1 cellular context compared by ENCODE assay signal in the genomic region with DNA sequence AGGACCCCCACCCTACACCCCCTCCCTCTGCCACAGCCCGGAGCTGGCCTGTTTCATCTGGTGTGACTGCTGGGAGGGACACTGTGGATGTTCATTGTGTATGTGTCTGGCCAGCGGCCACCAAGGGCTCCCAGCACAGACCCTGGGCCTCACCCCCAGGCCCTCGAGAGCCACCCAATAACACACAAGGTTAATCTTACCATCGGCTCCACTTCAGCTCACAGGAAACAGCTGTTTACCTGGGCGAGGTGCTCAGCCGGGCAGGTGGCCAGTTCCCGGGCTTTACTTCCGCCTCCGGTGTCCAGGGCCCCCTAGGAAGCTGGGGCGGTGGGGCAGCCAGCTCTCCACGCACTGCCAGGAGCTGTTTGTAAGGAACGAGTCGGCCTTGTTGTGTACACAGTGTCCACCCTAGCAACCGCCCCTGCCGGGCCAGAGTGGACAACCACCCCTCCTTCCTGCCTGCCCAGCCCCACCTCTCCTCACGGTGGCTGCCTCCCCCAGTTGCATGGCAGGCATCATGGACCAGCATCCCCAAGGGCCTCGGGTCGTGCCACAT.
A peak's percentile ranks its signal among the peaks of the same experiment; 100 is the strongest.
TF ChIP-seq lines count a peak whose summit lies in the region.

No MANE protein-coding gene starts in this region.

TF ChIP-seq in K562, 482 proteins besides CTCF, POLR2A, EP300 and RAD21:
- TF ChIP-seq RBBP5 (IDR thresholded peaks at IDR 0.05; ENCODE audit: borderline replicate concordance, insufficient read depth, low read length, poor library complexity, severe bottlenecking) (no peak), OTX1 (CRISPR knock-in tag; IDR thresholded peaks at IDR 0.05) (no peak), CBX2 (IDR thresholded peaks at IDR 0.05; ENCODE audit: insufficient read depth, low read length, poor library complexity, severe bottlenecking) (no peak), ZNF324 (CRISPR knock-in tag; IDR thresholded peaks at IDR 0.05) (no peak), TRIM28 (IDR thresholded peaks at IDR 0.05) (no peak), HNRNPLL (IDR thresholded peaks at IDR 0.05; ENCODE audit: low read depth, low read length, poor library complexity, severe bottlenecking) (no peak), ZNF217 (CRISPR knock-in tag; IDR thresholded peaks at IDR 0.05) (no peak), ZNF24 (IDR thresholded peaks at IDR 0.05) (no peak), TCF7 (IDR thresholded peaks at IDR 0.05; ENCODE audit: borderline replicate concordance) (no peak), KHSRP (IDR thresholded peaks at IDR 0.05) (no peak), HDAC3 (IDR thresholded peaks at IDR 0.05; ENCODE audit: borderline replicate concordance, partially characterized antibody) (no peak), ZNF696 (CRISPR knock-in tag; conservative IDR thresholded peaks at IDR 0.05) (no peak), CREM (IDR thresholded peaks at IDR 0.05; ENCODE audit: low read depth) (no peak), EWSR1 (IDR thresholded peaks at IDR 0.05; ENCODE audit: borderline replicate concordance, low read depth, partially characterized antibody) (no peak), GABPA (tag; conservative IDR thresholded peaks at IDR 0.05; ENCODE audit: low read depth) (no peak), NUFIP1 (IDR thresholded peaks at IDR 0.05; ENCODE audit: partially characterized antibody) (no peak), FOSL1 (tag; conservative IDR thresholded peaks at IDR 0.05) (no peak), ILK (tag; IDR thresholded peaks at IDR 0.05; ENCODE audit: borderline replicate concordance, low read depth) (no peak), ZBED1 (IDR thresholded peaks at IDR 0.05) (no peak)
- TF ChIP-seq, protein P1, sequence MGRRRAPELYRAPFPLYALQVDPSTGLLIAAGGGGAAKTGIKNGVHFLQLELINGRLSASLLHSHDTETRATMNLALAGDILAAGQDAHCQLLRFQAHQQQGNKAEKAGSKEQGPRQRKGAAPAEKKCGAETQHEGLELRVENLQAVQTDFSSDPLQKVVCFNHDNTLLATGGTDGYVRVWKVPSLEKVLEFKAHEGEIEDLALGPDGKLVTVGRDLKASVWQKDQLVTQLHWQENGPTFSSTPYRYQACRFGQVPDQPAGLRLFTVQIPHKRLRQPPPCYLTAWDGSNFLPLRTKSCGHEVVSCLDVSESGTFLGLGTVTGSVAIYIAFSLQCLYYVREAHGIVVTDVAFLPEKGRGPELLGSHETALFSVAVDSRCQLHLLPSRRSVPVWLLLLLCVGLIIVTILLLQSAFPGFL (CRISPR knock-in tag; IDR thresholded peaks at IDR 0.05): no peak
- TF ChIP-seq, protein P2, sequence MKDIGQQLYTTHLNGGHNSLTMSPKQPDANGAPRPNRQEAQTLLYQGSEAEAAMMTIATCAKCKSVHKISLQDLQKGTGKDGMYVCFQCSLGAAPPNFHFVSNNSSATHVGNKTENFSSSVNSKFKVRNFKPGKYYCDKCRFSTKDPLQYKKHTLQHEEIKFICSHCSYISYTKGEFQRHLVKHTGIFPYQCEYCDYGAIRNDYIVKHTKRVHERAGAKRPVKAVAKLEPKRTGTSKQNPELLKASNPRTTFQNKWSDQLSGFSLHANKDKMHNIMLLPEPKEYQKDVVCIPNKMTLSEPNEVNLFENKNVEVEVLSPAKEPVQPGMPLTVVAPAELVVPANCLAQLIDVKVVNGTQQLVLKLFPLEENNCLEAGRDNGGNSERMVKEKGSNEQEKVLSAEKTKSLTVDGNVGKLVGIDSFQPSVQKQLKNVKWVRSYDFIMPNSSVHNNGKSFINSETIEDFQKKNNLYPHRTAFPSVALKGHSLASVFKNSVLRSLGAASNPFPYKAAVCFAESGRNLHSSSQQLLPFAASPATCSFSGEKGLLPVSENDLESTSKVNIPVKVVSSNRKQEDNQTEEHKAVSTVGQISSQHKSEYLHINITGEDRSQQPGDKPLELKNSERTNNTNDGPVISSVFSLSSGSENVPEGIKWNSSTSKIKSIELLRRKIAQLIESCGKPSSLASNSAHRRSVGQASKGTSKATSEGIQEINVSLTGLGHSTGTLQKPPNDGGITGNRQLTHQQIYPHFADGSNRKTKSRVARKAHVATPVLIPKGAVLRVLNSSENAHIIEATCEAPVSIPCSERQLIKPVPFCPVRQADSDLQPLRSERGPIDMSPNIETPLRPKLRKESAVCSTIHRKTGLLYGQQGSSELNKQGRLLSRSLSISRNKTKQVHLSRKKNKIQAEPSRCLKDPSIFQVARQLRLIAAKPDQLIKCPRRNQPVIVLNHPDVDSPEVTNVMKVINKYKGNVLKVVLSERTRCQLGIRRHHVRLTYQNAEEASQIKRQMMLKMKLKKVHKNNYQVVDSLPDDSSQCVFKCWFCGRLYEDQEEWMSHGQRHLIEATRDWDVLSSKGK (CRISPR knock-in tag; IDR thresholded peaks at IDR 0.05): no peak
- TF ChIP-seq, protein P3, sequence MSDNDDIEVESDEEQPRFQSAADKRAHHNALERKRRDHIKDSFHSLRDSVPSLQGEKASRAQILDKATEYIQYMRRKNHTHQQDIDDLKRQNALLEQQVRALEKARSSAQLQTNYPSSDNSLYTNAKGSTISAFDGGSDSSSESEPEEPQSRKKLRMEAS (CRISPR knock-in tag; IDR thresholded peaks at IDR 0.05): 0 out of 2 replicates have a peak, but pooled peaks have one; percentile 46
- TF ChIP-seq, protein P4, sequence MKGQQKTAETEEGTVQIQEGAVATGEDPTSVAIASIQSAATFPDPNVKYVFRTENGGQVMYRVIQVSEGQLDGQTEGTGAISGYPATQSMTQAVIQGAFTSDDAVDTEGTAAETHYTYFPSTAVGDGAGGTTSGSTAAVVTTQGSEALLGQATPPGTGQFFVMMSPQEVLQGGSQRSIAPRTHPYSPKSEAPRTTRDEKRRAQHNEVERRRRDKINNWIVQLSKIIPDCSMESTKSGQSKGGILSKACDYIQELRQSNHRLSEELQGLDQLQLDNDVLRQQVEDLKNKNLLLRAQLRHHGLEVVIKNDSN (CRISPR knock-in tag; IDR thresholded peaks at IDR 0.05): peak; percentile 19; the same call in 1 of the 2 replicates
- TF ChIP-seq, protein P5, sequence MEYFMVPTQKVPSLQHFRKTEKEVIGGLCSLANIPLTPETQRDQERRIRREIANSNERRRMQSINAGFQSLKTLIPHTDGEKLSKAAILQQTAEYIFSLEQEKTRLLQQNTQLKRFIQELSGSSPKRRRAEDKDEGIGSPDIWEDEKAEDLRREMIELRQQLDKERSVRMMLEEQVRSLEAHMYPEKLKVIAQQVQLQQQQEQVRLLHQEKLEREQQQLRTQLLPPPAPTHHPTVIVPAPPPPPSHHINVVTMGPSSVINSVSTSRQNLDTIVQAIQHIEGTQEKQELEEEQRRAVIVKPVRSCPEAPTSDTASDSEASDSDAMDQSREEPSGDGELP (CRISPR knock-in tag; IDR thresholded peaks at IDR 0.05; ENCODE audit: borderline replicate concordance): 0 out of 2 replicates have a peak, but pooled peaks have one; percentile 19
- TF ChIP-seq, protein P6, sequence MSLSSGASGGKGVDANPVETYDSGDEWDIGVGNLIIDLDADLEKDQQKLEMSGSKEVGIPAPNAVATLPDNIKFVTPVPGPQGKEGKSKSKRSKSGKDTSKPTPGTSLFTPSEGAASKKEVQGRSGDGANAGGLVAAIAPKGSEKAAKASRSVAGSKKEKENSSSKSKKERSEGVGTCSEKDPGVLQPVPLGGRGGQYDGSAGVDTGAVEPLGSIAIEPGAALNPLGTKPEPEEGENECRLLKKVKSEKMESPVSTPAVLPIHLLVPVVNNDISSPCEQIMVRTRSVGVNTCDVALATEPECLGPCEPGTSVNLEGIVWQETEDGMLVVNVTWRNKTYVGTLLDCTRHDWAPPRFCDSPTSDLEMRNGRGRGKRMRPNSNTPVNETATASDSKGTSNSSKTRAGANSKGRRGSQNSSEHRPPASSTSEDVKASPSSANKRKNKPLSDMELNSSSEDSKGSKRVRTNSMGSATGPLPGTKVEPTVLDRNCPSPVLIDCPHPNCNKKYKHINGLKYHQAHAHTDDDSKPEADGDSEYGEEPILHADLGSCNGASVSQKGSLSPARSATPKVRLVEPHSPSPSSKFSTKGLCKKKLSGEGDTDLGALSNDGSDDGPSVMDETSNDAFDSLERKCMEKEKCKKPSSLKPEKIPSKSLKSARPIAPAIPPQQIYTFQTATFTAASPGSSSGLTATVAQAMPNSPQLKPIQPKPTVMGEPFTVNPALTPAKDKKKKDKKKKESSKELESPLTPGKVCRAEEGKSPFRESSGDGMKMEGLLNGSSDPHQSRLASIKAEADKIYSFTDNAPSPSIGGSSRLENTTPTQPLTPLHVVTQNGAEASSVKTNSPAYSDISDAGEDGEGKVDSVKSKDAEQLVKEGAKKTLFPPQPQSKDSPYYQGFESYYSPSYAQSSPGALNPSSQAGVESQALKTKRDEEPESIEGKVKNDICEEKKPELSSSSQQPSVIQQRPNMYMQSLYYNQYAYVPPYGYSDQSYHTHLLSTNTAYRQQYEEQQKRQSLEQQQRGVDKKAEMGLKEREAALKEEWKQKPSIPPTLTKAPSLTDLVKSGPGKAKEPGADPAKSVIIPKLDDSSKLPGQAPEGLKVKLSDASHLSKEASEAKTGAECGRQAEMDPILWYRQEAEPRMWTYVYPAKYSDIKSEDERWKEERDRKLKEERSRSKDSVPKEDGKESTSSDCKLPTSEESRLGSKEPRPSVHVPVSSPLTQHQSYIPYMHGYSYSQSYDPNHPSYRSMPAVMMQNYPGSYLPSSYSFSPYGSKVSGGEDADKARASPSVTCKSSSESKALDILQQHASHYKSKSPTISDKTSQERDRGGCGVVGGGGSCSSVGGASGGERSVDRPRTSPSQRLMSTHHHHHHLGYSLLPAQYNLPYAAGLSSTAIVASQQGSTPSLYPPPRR (CRISPR knock-in tag; IDR thresholded peaks at IDR 0.05; ENCODE audit: borderline replicate concordance): no peak
